Comparison of ENCODE assay signal across 24 cellular contexts in genomic region chr7:157753713-157754415, GRCh38.
"Had no signal": no experiment of that assay in that cellular context is flagged by ENCODE, and none has a peak within 500 bp of the region (broad histone marks: within the 10 kb centered on the region; RNA-seq: fewer than 3 reads in every experiment).

No MANE protein-coding gene starts in this region.

- H3K4me3 ChIP-seq: body of pancreas, breast epithelium, MG63, SJSA1 had no signal

- DNase-seq: activated CD4-positive, alpha-beta T cell treated with anti-CD3 and anti-CD28 coated beads, Interleukin-2, amount 10 ng/mL, durations not matched to agents 24 days and 14 days; activated CD4-positive, alpha-beta T cell treated with anti-CD3 and anti-CD28 coated beads, Interleukin-2, amount 50 U/mL, for 4 hours; activated CD8-positive, alpha-beta T cell treated with anti-CD3 and anti-CD28 coated beads, Interleukin-2, amount 10 ng/mL, durations not matched to agents 7 days and 5 days; activated gamma-delta T cell; activated naive CD4-positive, alpha-beta T cell treated with Interleukin-2 at 50 U/mL for 16 hours; activated naive CD8-positive, alpha-beta T cell treated with anti-CD3 and anti-CD28 coated beads, Interleukin-2, amount 10 ng/mL, durations not matched to agents 7 days and 5 days; activated T-cell treated with anti-CD3 and anti-CD28 coated beads, Interleukin-2, amount 50 U/mL, for 24 hours; amygdala; caudate nucleus; Kasumi-1; KBM-7; MG63; NCI-H1048; NCI-H1105 treated with DMSO at 0.1 percent for 48 hours; NCI-H1436; NCI-H1694; NCI-H1930; NCI-H345; NCI-H524 treated with DMSO at 0.1 percent for 48 hours; SHP77 treated with DMSO at 0.1 percent for 48 hours; SK-N-SH had no signal

- H3K27ac ChIP-seq: body of pancreas, breast epithelium, SJSA1 had no signal

- H3K27me3 ChIP-seq: body of pancreas, breast epithelium, MG63, SJSA1 had no signal

- ATAC-seq: activated CD8-positive, alpha-beta T cell treated with anti-CD3 and anti-CD28 coated beads, Interleukin-2, amount 10 ng/mL, durations not matched to agents 7 days and 5 days; body of pancreas had no signal

- H3K9me3 ChIP-seq: body of pancreas, MG63 had no signal

- H3K4me1 ChIP-seq: body of pancreas, breast epithelium, SJSA1 had no signal

- H3K36me3 ChIP-seq: breast epithelium, MG63, SJSA1 had no signal
